Comparison of ENCODE assay signal across 1 cellular context in genomic region chr11:62402226-62402625, GRCh38.
TF ChIP-seq lines count a peak whose summit lies in the region.

No MANE protein-coding gene starts in this region.

TF ChIP-seq in K562, 482 proteins besides CTCF, POLR2A, EP300 and RAD21 (continued from another document):
- TF ChIP-seq ZNF592 (IDR thresholded peaks at IDR 0.05) (peak; percentile 69; the same call in 1 of the 2 replicates), PRDM10 (IDR thresholded peaks at IDR 0.05; ENCODE audit: partially characterized antibody) (peak; percentile 46), PTTG1 (tag; IDR thresholded peaks at IDR 0.05; ENCODE audit: low read depth) (no peak), ARID4B (CRISPR knock-in tag; IDR thresholded peaks at IDR 0.05) (no peak), L3MBTL2 (IDR thresholded peaks at IDR 0.05) (0 out of 2 replicates have a peak, but pooled peaks have one; percentile 28)
- TF ChIP-seq, protein P1, sequence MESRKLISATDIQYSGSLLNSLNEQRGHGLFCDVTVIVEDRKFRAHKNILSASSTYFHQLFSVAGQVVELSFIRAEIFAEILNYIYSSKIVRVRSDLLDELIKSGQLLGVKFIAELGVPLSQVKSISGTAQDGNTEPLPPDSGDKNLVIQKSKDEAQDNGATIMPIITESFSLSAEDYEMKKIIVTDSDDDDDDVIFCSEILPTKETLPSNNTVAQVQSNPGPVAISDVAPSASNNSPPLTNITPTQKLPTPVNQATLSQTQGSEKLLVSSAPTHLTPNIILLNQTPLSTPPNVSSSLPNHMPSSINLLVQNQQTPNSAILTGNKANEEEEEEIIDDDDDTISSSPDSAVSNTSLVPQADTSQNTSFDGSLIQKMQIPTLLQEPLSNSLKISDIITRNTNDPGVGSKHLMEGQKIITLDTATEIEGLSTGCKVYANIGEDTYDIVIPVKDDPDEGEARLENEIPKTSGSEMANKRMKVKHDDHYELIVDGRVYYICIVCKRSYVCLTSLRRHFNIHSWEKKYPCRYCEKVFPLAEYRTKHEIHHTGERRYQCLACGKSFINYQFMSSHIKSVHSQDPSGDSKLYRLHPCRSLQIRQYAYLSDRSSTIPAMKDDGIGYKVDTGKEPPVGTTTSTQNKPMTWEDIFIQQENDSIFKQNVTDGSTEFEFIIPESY (CRISPR knock-in tag; IDR thresholded peaks at IDR 0.05): 0 out of 2 replicates have a peak, but pooled peaks have one; percentile 56
- TF ChIP-seq, protein P2, sequence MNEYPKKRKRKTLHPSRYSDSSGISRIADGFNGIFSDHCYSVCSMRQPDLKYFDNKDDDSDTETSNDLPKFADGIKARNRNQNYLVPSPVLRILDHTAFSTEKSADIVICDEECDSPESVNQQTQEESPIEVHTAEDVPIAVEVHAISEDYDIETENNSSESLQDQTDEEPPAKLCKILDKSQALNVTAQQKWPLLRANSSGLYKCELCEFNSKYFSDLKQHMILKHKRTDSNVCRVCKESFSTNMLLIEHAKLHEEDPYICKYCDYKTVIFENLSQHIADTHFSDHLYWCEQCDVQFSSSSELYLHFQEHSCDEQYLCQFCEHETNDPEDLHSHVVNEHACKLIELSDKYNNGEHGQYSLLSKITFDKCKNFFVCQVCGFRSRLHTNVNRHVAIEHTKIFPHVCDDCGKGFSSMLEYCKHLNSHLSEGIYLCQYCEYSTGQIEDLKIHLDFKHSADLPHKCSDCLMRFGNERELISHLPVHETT (CRISPR knock-in tag; conservative IDR thresholded peaks at IDR 0.05 in 1 of 2, IDR thresholded peaks at IDR 0.05 in 1 of 2): 0 out of 4 replicates have a peak, but pooled peaks of 1 of the 2 experiments have one; percentile 27
- TF ChIP-seq, protein P3, sequence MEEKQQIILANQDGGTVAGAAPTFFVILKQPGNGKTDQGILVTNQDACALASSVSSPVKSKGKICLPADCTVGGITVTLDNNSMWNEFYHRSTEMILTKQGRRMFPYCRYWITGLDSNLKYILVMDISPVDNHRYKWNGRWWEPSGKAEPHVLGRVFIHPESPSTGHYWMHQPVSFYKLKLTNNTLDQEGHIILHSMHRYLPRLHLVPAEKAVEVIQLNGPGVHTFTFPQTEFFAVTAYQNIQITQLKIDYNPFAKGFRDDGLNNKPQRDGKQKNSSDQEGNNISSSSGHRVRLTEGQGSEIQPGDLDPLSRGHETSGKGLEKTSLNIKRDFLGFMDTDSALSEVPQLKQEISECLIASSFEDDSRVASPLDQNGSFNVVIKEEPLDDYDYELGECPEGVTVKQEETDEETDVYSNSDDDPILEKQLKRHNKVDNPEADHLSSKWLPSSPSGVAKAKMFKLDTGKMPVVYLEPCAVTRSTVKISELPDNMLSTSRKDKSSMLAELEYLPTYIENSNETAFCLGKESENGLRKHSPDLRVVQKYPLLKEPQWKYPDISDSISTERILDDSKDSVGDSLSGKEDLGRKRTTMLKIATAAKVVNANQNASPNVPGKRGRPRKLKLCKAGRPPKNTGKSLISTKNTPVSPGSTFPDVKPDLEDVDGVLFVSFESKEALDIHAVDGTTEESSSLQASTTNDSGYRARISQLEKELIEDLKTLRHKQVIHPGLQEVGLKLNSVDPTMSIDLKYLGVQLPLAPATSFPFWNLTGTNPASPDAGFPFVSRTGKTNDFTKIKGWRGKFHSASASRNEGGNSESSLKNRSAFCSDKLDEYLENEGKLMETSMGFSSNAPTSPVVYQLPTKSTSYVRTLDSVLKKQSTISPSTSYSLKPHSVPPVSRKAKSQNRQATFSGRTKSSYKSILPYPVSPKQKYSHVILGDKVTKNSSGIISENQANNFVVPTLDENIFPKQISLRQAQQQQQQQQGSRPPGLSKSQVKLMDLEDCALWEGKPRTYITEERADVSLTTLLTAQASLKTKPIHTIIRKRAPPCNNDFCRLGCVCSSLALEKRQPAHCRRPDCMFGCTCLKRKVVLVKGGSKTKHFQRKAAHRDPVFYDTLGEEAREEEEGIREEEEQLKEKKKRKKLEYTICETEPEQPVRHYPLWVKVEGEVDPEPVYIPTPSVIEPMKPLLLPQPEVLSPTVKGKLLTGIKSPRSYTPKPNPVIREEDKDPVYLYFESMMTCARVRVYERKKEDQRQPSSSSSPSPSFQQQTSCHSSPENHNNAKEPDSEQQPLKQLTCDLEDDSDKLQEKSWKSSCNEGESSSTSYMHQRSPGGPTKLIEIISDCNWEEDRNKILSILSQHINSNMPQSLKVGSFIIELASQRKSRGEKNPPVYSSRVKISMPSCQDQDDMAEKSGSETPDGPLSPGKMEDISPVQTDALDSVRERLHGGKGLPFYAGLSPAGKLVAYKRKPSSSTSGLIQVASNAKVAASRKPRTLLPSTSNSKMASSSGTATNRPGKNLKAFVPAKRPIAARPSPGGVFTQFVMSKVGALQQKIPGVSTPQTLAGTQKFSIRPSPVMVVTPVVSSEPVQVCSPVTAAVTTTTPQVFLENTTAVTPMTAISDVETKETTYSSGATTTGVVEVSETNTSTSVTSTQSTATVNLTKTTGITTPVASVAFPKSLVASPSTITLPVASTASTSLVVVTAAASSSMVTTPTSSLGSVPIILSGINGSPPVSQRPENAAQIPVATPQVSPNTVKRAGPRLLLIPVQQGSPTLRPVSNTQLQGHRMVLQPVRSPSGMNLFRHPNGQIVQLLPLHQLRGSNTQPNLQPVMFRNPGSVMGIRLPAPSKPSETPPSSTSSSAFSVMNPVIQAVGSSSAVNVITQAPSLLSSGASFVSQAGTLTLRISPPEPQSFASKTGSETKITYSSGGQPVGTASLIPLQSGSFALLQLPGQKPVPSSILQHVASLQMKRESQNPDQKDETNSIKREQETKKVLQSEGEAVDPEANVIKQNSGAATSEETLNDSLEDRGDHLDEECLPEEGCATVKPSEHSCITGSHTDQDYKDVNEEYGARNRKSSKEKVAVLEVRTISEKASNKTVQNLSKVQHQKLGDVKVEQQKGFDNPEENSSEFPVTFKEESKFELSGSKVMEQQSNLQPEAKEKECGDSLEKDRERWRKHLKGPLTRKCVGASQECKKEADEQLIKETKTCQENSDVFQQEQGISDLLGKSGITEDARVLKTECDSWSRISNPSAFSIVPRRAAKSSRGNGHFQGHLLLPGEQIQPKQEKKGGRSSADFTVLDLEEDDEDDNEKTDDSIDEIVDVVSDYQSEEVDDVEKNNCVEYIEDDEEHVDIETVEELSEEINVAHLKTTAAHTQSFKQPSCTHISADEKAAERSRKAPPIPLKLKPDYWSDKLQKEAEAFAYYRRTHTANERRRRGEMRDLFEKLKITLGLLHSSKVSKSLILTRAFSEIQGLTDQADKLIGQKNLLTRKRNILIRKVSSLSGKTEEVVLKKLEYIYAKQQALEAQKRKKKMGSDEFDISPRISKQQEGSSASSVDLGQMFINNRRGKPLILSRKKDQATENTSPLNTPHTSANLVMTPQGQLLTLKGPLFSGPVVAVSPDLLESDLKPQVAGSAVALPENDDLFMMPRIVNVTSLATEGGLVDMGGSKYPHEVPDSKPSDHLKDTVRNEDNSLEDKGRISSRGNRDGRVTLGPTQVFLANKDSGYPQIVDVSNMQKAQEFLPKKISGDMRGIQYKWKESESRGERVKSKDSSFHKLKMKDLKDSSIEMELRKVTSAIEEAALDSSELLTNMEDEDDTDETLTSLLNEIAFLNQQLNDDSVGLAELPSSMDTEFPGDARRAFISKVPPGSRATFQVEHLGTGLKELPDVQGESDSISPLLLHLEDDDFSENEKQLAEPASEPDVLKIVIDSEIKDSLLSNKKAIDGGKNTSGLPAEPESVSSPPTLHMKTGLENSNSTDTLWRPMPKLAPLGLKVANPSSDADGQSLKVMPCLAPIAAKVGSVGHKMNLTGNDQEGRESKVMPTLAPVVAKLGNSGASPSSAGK (IDR thresholded peaks at IDR 0.05): peak; percentile 60
